Comparison of ENCODE assay signal across 8 cellular contexts in genomic region chr1:58755468-58755872, GRCh38. TPM values are rescaled to one million over a fixed set of nuclear protein-coding genes. Genes with fewer than 3 reads are reported as not detected.
DNase-seq lines count a peak whose midpoint lies in the region; ATAC-seq and TF ChIP-seq lines count a peak whose summit lies in the region.

No MANE protein-coding gene starts in this region.

- H4K20me1 ChIP-seq in BLaER1 (no peaks in the 10 kb centered on the region), osteoblast (ENCODE audit: insufficient read depth, low read length) (no peaks in the 10 kb centered on the region)

- no peaks in the 10 kb centered on the region for H3K79me2 ChIP-seq in osteoblast (ENCODE audit: insufficient read depth, low read length)

- H3K27ac ChIP-seq in BLaER1 (no peak overlapping the region), esophagus muscularis mucosa (replicated peaks in 1 of 4) (peak overlapping the region; percentile 64 to 75 (median 70)), osteoblast (ENCODE audit: low read depth, low read length) (peak overlapping the region; percentile 77), thyroid gland (peak overlapping the region; percentile 46 to 70 (median 55))

- H3K9me3 ChIP-seq in BLaER1 (no peaks in the 10 kb centered on the region), esophagus muscularis mucosa (no peaks in the 10 kb centered on the region), osteoblast (ENCODE audit: low read depth, low read length) (no peaks in the 10 kb centered on the region), thyroid gland (no peaks in the 10 kb centered on the region)

- TF ChIP-seq CTCF in esophagus muscularis mucosa (IDR thresholded peaks at IDR 0.05): no peak
- no peak for TF ChIP-seq CTCF in osteoblast (IDR thresholded peaks at IDR 0.05; ENCODE audit: extremely low read depth, low read depth, low read length)
- no peak for TF ChIP-seq CTCF in thyroid gland (IDR thresholded peaks at IDR 0.05)

- no peak for TF ChIP-seq EP300 in esophagus muscularis mucosa (IDR thresholded peaks at IDR 0.05)

- H3K27me3 ChIP-seq in BLaER1 (no peaks in the 10 kb centered on the region), esophagus muscularis mucosa (no peaks in the 10 kb centered on the region), osteoblast (ENCODE audit: insufficient read depth, low read length) (no peaks in the 10 kb centered on the region), thyroid gland (no peaks in the 10 kb centered on the region)

- H2AFZ ChIP-seq in osteoblast (ENCODE audit: low read length): peak overlapping the region; percentile 47

- H3K36me3 ChIP-seq in BLaER1 (no peaks in the 10 kb centered on the region), esophagus muscularis mucosa (no peaks in the 10 kb centered on the region), osteoblast (ENCODE audit: insufficient read depth, low read length) (no peaks in the 10 kb centered on the region), thyroid gland (no peaks in the 10 kb centered on the region)

- ATAC-seq in GM21381 (IDR thresholded peaks at IDR 0.05; ENCODE audit: unreplicated experiment): peak; percentile 75

- H3K4me3 ChIP-seq in BLaER1: no peak overlapping the region
- no peak overlapping the region for H3K4me3 ChIP-seq in esophagus muscularis mucosa
- H3K4me3 ChIP-seq in osteoblast (ENCODE audit: insufficient read depth, low read length): no peak overlapping the region
- H3K4me3 ChIP-seq in thyroid gland (replicated peaks in 1 of 3): no peak overlapping the region

- H3K4me2 ChIP-seq in BLaER1: peak overlapping the region; percentile 38
- peak overlapping the region; percentile 56 for H3K4me2 ChIP-seq in osteoblast (ENCODE audit: insufficient read depth, low read length)

- no peak overlapping the region for H3K9ac ChIP-seq in BLaER1

- DNase-seq in NCI-H2029 (lab: John Stamatoyannopoulos, UW): peak; percentile 93
- peak; percentile 83 for DNase-seq in activated CD8-positive, alpha-beta memory T cell treated with anti-CD3 and anti-CD28 coated beads for 24 hours
- no peak for DNase-seq in esophagus muscularis mucosa (ENCODE audit: extremely low spot score)
- DNase-seq in osteoblast (ENCODE audit: insufficient read length, low spot score, missing footprints): peak; percentile 93
- peak; percentile 86 to 87 for DNase-seq in thyroid gland
- no peak for DNase-seq in middle frontal gyrus (ENCODE audit: extremely low spot score, low spot score)

- 8% methylated on average over 6 of the region's 6 CpGs for WGBS in esophagus muscularis mucosa
- 9 to 17% methylated on average over 6 of the region's 6 CpGs for WGBS in thyroid gland, 2 donors

- TF ChIP-seq POLR2A in esophagus muscularis mucosa (IDR thresholded peaks at IDR 0.05; ENCODE audit: low read depth): no peak
- TF ChIP-seq POLR2A in thyroid gland (IDR thresholded peaks at IDR 0.05): peak in 1 of 2 donors; percentile 11

- H3K4me1 ChIP-seq in BLaER1 (peaks cover 16% of the 10 kb centered on the region), esophagus muscularis mucosa (peaks cover 15 to 43% (median 40%) of the 10 kb centered on the region in 4 donors), osteoblast (ENCODE audit: insufficient read depth, low read length) (peaks cover 31% of the 10 kb centered on the region), thyroid gland (peaks cover 12 to 27% of the 10 kb centered on the region in 2 donors)

- intact Hi-C loops in esophagus muscularis mucosa (cut with DNase I): no loop called here
- intact Hi-C loops in thyroid gland (cut with DNase I): no loop called here

RNA-seq across cellular contexts. Expression of gene JUN, which starts 28.4 kb away (rescaled TPM):
- total RNA-seq in esophagus muscularis mucosa (100 to 1,000 TPM in 3 of 4 donors, 10 to 100 TPM in 1; 77.7 to 126 (median 111) TPM), osteoblast (46.9 and 48.9 TPM in 2 replicates), thyroid gland (100 to 1,000 TPM; 124 to 283 (median 133) TPM)

RNA-seq across cellular contexts. Expression of gene MYSM1, which starts 55.6 kb away (rescaled TPM):
- 10 to 100 TPM in 3 of 4 donors, 1 to 10 TPM in 1; 9.3 to 17.1 (median 14.0) TPM for total RNA-seq in esophagus muscularis mucosa
- total RNA-seq in osteoblast: 19.2 and 25.7 TPM in 2 replicates
- total RNA-seq in thyroid gland: 100 to 1,000 TPM in 1 of 4 donors, 10 to 100 TPM in 3; 27.3 to 114 (median 38.5) TPM

Comparison
In these comparisons a context has a peak if more than half of its experiments do, and no peak if none do; other contexts are left out.
1. DNase-seq: peak in NCI-H2029 (single experiment), activated CD8-positive, alpha-beta memory T cell treated with anti-CD3 and anti-CD28 coated beads for 24 hours (single experiment), osteoblast (single experiment) and thyroid gland (2 of 2); none in esophagus muscularis mucosa (single experiment) and middle frontal gyrus (single experiment).